Comparison of ENCODE assay signal across 21 cellular contexts in the genomic region with DNA sequence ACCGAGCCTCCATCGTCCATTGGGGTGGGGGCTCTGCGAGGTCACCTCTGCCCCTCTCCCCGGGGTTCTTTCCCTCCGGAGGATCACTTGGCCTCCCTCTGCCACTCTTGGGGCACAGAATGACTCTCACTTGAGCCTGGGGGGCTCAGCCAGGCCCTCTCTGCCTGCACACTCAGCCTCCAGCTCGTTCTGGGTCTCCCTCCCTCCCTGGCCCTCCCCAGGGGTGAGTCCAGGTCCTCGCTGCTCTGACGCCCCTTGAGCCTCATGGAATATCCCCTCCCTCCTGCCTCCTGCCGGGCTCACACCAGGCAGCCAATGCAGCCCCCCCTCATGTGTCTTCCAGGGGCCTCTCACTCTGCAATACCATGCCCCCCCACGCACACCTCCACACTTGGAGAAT.
"Had no signal": no experiment of that assay in that cellular context is flagged by ENCODE, and none has a peak within 500 bp of the region (broad histone marks: within the 10 kb centered on the region; RNA-seq: fewer than 3 reads in every experiment).

No MANE protein-coding gene starts in this region.

- H3K27ac ChIP-seq: SJSA1, SK-N-MC had no signal

- DNase-seq: Karpas-422, KG1, MG63, NCI-H1092, NCI-H1105 treated with DMSO at 0.1 percent for 48 hours, NCI-H1417 treated with DMSO at 0.1 percent for 48 hours, NCI-H1694 treated with DMSO at 0.1 percent for 48 hours, NCI-H2029, NCI-H2081 treated with DMSO at 0.1 percent for 48 hours, NCI-H2171, NCI-H226, NCI-H446, NCI-H510A, NCI-H524 treated with DMSO at 0.1 percent for 48 hours, NCI-H69, NCI-H774, Right ventricle myocardium superior, RPMI8226, SIG-M5 had no signal

- H3K4me3 ChIP-seq: MG63, SJSA1, SK-N-MC had no signal

- H3K36me3 ChIP-seq: MG63, SJSA1 had no signal

- H3K9me3 ChIP-seq: MG63, SJSA1 had no signal

- H3K4me1 ChIP-seq: SJSA1 had no signal
